In the genomic region with DNA sequence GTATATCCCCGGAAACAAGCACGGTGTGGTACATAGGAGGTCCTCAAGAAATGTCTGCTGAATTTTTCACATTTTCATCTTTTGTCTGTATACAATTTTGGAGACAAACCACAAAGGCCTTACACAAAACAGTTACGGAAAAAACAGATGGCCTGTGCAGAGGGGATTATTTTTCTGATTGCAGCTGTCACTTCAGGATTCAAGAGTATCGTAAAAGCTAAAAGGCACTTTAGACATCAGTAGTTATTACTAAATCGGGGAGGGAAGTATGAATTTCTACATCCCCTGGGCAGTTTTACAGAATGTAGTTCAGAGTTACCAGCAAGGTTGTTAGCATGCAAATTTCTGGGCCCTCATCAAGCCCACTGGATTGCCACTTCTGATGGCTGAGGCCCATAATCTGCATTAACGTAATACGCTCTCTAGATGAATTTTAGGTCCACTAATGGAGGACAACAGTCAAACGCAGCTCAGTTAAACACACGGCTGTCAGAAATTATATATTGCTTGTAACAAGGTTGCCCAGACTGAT, we compare ENCODE assay signal across 8 cellular contexts. TPM values are rescaled to one million over a fixed set of nuclear protein-coding genes. Genes with fewer than 3 reads are reported as not detected.
DNase-seq lines count a peak whose midpoint lies in the region; ATAC-seq and TF ChIP-seq lines count a peak whose summit lies in the region.

No MANE protein-coding gene starts in this region.

- H3K9me3 Mint-ChIP-seq in activated T-cell treated with anti-CD3 and anti-CD28 coated beads, Interleukin-2, amount 50 U/mL, for 72 hours = no peaks in the 10 kb centered on the region
- no peaks in the 10 kb centered on the region for H3K9me3 Mint-ChIP-seq in WTC11
- H3K9me3 Mint-ChIP-seq in type B pancreatic cell = no peaks in the 10 kb centered on the region

- POLR2A ChIA-PET in WTC11 (lab: Charles Lee) = no interaction called here

- peaks cover 79% of the 10 kb centered on the region for H3K4me1 Mint-ChIP-seq in activated T-cell treated with anti-CD3 and anti-CD28 coated beads, Interleukin-2, amount 50 U/mL, for 72 hours (ENCODE audit: low read depth)
- H3K4me1 Mint-ChIP-seq in WTC11 = peaks cover 22% of the 10 kb centered on the region
- H3K4me1 Mint-ChIP-seq in type B pancreatic cell (ENCODE audit: unreplicated experiment) = peaks cover 34% of the 10 kb centered on the region

- no peaks in the 10 kb centered on the region for H3K4me1 ChIP-seq in iPS-18a (ENCODE audit: control insufficient read depth, low read depth, low read length)

- H3K36me3 Mint-ChIP-seq in activated T-cell treated with anti-CD3 and anti-CD28 coated beads, Interleukin-2, amount 50 U/mL, for 72 hours (ENCODE audit: insufficient read depth in 2 of 2) = peaks cover 2 to 5% of the 10 kb centered on the region in 2 donors
- H3K36me3 Mint-ChIP-seq in WTC11 = no peaks in the 10 kb centered on the region
- peaks cover 15% of the 10 kb centered on the region for H3K36me3 Mint-ChIP-seq in type B pancreatic cell

- peaks cover 22% of the 10 kb centered on the region for H3K27me3 ChIP-seq in iPS-18a (ENCODE audit: control insufficient read depth, insufficient read depth, low read length)

- H3K27me3 Mint-ChIP-seq in activated T-cell treated with anti-CD3 and anti-CD28 coated beads, Interleukin-2, amount 50 U/mL, for 72 hours (ENCODE audit: low read depth) = no peaks in the 10 kb centered on the region
- H3K27me3 Mint-ChIP-seq in WTC11 (ENCODE audit: low read depth) (peaks cover 21% of the 10 kb centered on the region), type B pancreatic cell (peaks cover 4% of the 10 kb centered on the region)

- no peaks in the 10 kb centered on the region for H3K36me3 ChIP-seq in iPS-18a (ENCODE audit: control insufficient read depth, low read depth, low read length)

- TF ChIP-seq CTCF in WTC11 (IDR thresholded peaks at IDR 0.05) (no peak), type B pancreatic cell (conservative IDR thresholded peaks at IDR 0.05) (no peak)

- peak overlapping the region; percentile 90 for H3K27ac Mint-ChIP-seq in activated T-cell treated with anti-CD3 and anti-CD28 coated beads, Interleukin-2, amount 50 U/mL, for 72 hours
- H3K27ac Mint-ChIP-seq in WTC11 = no peak overlapping the region
- H3K27ac Mint-ChIP-seq in type B pancreatic cell = peak overlapping the region; percentile 96

- no peaks in the 10 kb centered on the region for H3K9me3 ChIP-seq in iPS-18a (ENCODE audit: control insufficient read depth, low read depth, low read length)

- H3K27ac ChIP-seq in iPS-18a (ENCODE audit: low read length) = no peak overlapping the region

- peak overlapping the region; percentile 26 for H3K9ac ChIP-seq in iPS-18a (ENCODE audit: low read length)

- peak overlapping the region; percentile 52 for H3K4me3 ChIP-seq in iPS-18a (ENCODE audit: low read length)

- CTCF ChIA-PET in WTC11 (lab: Charles Lee) = interaction anchor here (1.0 to 1.4 kb wide), 2 partner anchors 16 to 52 kb away, joined by 3 read pairs; no protein-coding TSS in a partner anchor

- peak overlapping the region; percentile 87 to 89 for H3K4me3 Mint-ChIP-seq in activated T-cell treated with anti-CD3 and anti-CD28 coated beads, Interleukin-2, amount 50 U/mL, for 72 hours
- peak overlapping the region; percentile 81 for H3K4me3 Mint-ChIP-seq in WTC11
- H3K4me3 Mint-ChIP-seq in type B pancreatic cell = peak overlapping the region; percentile 96

- DNase-seq in activated T-cell treated with anti-CD3 and anti-CD28 coated beads, Interleukin-2, amount 50 U/mL, for 72 hours = no peak
- no peak for DNase-seq in activated T-cell treated with anti-CD3 and anti-CD28 coated beads, Interleukin-2, amount 50 U/mL, for 1 hour
- DNase-seq in WTC11 (ENCODE audit: low spot score) (no peak), type B pancreatic cell (ENCODE audit: extremely low spot score, unreplicated experiment) (no peak), RKO (ENCODE audit: low spot score) (no peak), iPS-NIHi11 (ENCODE audit: low spot score) (no peak)
- DNase-seq in stimulated activated naive CD4-positive, alpha-beta T cell (lab: John Stamatoyannopoulos, UW) = no peak

- no peak for ATAC-seq in activated T-cell treated with anti-CD3 and anti-CD28 coated beads, Interleukin-2, amount 50 U/mL, for 72 hours (replicated peaks in 1 of 2)
- no peak for ATAC-seq in WTC11

TF ChIP-seq in WTC11, 78 proteins besides CTCF, POLR2A, EP300 and RAD21 (continues in another document):
- TF ChIP-seq, protein P1, sequence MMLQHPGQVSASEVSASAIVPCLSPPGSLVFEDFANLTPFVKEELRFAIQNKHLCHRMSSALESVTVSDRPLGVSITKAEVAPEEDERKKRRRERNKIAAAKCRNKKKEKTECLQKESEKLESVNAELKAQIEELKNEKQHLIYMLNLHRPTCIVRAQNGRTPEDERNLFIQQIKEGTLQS (CRISPR knock-in tag; conservative IDR thresholded peaks at IDR 0.05) = no peak
- no peak for TF ChIP-seq PRRX2 (CRISPR knock-in tag; IDR thresholded peaks at IDR 0.05)
- no peak for TF ChIP-seq ESRRA (CRISPR knock-in tag; IDR thresholded peaks at IDR 0.05; ENCODE audit: borderline replicate concordance)
- TF ChIP-seq OVOL2 (CRISPR knock-in tag; IDR thresholded peaks at IDR 0.05; ENCODE audit: borderline replicate concordance) = no peak
- TF ChIP-seq, protein P2, sequence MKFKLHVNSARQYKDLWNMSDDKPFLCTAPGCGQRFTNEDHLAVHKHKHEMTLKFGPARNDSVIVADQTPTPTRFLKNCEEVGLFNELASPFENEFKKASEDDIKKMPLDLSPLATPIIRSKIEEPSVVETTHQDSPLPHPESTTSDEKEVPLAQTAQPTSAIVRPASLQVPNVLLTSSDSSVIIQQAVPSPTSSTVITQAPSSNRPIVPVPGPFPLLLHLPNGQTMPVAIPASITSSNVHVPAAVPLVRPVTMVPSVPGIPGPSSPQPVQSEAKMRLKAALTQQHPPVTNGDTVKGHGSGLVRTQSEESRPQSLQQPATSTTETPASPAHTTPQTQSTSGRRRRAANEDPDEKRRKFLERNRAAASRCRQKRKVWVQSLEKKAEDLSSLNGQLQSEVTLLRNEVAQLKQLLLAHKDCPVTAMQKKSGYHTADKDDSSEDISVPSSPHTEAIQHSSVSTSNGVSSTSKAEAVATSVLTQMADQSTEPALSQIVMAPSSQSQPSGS (CRISPR knock-in tag; IDR thresholded peaks at IDR 0.05; ENCODE audit: borderline replicate concordance, low read depth) = no peak
- TF ChIP-seq, protein P3, sequence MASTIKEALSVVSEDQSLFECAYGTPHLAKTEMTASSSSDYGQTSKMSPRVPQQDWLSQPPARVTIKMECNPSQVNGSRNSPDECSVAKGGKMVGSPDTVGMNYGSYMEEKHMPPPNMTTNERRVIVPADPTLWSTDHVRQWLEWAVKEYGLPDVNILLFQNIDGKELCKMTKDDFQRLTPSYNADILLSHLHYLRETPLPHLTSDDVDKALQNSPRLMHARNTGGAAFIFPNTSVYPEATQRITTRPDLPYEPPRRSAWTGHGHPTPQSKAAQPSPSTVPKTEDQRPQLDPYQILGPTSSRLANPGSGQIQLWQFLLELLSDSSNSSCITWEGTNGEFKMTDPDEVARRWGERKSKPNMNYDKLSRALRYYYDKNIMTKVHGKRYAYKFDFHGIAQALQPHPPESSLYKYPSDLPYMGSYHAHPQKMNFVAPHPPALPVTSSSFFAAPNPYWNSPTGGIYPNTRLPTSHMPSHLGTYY (CRISPR knock-in tag; IDR thresholded peaks at IDR 0.05) = no peak
- TF ChIP-seq KAT7 (CRISPR knock-in tag; IDR thresholded peaks at IDR 0.05; ENCODE audit: borderline replicate concordance) = no peak
- TF ChIP-seq, protein P4, sequence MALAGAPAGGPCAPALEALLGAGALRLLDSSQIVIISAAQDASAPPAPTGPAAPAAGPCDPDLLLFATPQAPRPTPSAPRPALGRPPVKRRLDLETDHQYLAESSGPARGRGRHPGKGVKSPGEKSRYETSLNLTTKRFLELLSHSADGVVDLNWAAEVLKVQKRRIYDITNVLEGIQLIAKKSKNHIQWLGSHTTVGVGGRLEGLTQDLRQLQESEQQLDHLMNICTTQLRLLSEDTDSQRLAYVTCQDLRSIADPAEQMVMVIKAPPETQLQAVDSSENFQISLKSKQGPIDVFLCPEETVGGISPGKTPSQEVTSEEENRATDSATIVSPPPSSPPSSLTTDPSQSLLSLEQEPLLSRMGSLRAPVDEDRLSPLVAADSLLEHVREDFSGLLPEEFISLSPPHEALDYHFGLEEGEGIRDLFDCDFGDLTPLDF (CRISPR knock-in tag; IDR thresholded peaks at IDR 0.05) = no peak
- TF ChIP-seq ZNF121 (CRISPR knock-in tag; IDR thresholded peaks at IDR 0.05) = no peak
- no peak for TF ChIP-seq JUN (CRISPR knock-in tag; IDR thresholded peaks at IDR 0.05)
- TF ChIP-seq SOX15 (CRISPR knock-in tag; IDR thresholded peaks at IDR 0.05) = no peak
- TF ChIP-seq, protein P5, sequence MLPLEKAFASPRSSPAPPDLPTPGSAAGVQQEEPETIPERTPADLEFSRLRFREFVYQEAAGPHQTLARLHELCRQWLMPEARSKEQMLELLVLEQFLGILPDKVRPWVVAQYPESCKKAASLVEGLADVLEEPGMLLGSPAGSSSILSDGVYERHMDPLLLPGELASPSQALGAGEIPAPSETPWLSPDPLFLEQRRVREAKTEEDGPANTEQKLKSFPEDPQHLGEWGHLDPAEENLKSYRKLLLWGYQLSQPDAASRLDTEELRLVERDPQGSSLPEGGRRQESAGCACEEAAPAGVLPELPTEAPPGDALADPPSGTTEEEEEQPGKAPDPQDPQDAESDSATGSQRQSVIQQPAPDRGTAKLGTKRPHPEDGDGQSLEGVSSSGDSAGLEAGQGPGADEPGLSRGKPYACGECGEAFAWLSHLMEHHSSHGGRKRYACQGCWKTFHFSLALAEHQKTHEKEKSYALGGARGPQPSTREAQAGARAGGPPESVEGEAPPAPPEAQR (CRISPR knock-in tag; IDR thresholded peaks at IDR 0.05) = no peak
- TF ChIP-seq, protein P6, sequence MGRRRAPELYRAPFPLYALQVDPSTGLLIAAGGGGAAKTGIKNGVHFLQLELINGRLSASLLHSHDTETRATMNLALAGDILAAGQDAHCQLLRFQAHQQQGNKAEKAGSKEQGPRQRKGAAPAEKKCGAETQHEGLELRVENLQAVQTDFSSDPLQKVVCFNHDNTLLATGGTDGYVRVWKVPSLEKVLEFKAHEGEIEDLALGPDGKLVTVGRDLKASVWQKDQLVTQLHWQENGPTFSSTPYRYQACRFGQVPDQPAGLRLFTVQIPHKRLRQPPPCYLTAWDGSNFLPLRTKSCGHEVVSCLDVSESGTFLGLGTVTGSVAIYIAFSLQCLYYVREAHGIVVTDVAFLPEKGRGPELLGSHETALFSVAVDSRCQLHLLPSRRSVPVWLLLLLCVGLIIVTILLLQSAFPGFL (CRISPR knock-in tag; IDR thresholded peaks at IDR 0.05; ENCODE audit: borderline replicate concordance) = no peak
- TF ChIP-seq NR3C1 (CRISPR knock-in tag; conservative IDR thresholded peaks at IDR 0.05; ENCODE audit: low read depth) = no peak
- no peak for TF ChIP-seq HMGA2 (CRISPR knock-in tag; IDR thresholded peaks at IDR 0.05)
- TF ChIP-seq MXD4 (CRISPR knock-in tag; IDR thresholded peaks at IDR 0.05; ENCODE audit: borderline replicate concordance) = no peak
- no peak for TF ChIP-seq NFE2L1 (CRISPR knock-in tag; IDR thresholded peaks at IDR 0.05)

RNA-seq across cellular contexts. Expression of a gene that starts 1.2 kb away (rescaled TPM):
- 10 to 100 TPM; 32.8 to 37.8 TPM for total RNA-seq in activated T-cell treated with anti-CD3 and anti-CD28 coated beads, Interleukin-2, amount 50 U/mL, for 72 hours
- 8.7 to 11.0 TPM (median 8.7 TPM) in 3 replicates for total RNA-seq in WTC11 (2021)
- total RNA-seq in type B pancreatic cell (ENCODE audit: low replicate concordance) = 22.3 and 27.9 TPM in 2 replicates
